In genomic region chrX:108091266-108091877, GRCh38 we compare ENCODE assay signal across 8 cellular contexts.
DNase-seq lines count a peak whose midpoint lies in the region; ATAC-seq and TF ChIP-seq lines count a peak whose summit lies in the region.

Gene ATG4A (plus strand): TSS chrX:108091778. CDS start chrX:108091827, 49 bp downstream.
Gene PSMD10 (minus strand): TSS chrX:108091542. CDS start chrX:108091520, 22 bp downstream.

- peak; percentile 58 for TF ChIP-seq POLR2A in GM19193 (IDR thresholded peaks at IDR 0.05; ENCODE audit: extremely low read depth, insufficient read depth, insufficient read length)

- ATAC-seq in HG03378 (IDR thresholded peaks at IDR 0.05; ENCODE audit: unreplicated experiment): peak; percentile 93

- peak; percentile 97 for DNase-seq in Ammon's horn (ENCODE audit: low spot score)
- peak; percentile 95 for DNase-seq in NCI-H446 (lab: John Stamatoyannopoulos, UW)
- DNase-seq in activated CD4-positive, CD25-positive, alpha-beta regulatory T cell (lab: John Stamatoyannopoulos, UW): peak; percentile 55 to 76 (median 72)
- peak; percentile 97 for DNase-seq in cerebellar cortex (ENCODE audit: low spot score)
- DNase-seq in iris pigment epithelial cell (ENCODE audit: low read depth): peak; percentile 96
- peak; percentile 78 for DNase-seq in stimulated activated CD4-positive, alpha-beta T cell treated with anti-CD3 and anti-CD28 coated beads, Interleukin-12 subunit alpha, Interleukin-12 subunit beta, amount 100 ng/mL, for 4 hours

Comparison
In these comparisons a context has a peak if more than half of its experiments do, and no peak if none do; other contexts are left out.
1. Peak in every context shown above with its lines: DNase-seq and ATAC-seq.